Comparison of ENCODE assay signal across 13 cellular contexts in the genomic region with DNA sequence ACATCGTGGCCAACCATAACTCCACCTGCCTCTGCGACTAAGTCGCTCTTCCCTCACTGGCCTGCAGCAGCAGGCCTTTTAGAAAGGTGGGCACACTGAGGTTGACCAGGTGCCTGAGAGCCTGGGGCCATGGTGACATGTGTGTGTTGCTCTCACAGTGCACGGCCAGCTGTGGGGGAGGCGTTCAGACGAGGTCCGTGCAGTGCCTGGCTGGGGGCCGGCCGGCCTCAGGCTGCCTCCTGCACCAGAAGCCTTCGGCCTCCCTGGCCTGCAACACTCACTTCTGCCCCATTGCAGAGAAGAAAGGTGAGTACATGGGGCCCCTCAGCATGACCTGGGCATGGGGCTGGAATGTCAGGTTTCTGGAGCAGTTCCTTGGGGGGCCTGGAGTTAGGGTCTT.
"Had no signal": no experiment of that assay in that cellular context is flagged by ENCODE, and none has a peak within 500 bp of the region (broad histone marks: within the 10 kb centered on the region; RNA-seq: fewer than 3 reads in every experiment).

No MANE protein-coding gene starts in this region.

- H3K4me3 ChIP-seq: hepatocyte, right atrium auricular region, sigmoid colon, suprapubic skin, tibial artery had no signal

- H3K36me3 ChIP-seq: right atrium auricular region, sigmoid colon, suprapubic skin, tibial artery had no signal

- H3K4me1 ChIP-seq: right atrium auricular region, sigmoid colon, suprapubic skin, tibial artery had no signal

- H3K9me3 ChIP-seq: right atrium auricular region, sigmoid colon, suprapubic skin, tibial artery had no signal

- ATAC-seq: effector memory CD8-positive, alpha-beta T cell; naive thymus-derived CD4-positive, alpha-beta T cell; stimulated activated naive CD8-positive, alpha-beta T cell treated with anti-CD3 and anti-CD28 coated beads, Interleukin-15, Interleukin-2, amounts not matched to agents 100 U/mL and 50 U/mL, for 24 hours had no signal

- H3K27ac ChIP-seq: hepatocyte, right atrium auricular region, sigmoid colon, suprapubic skin, tibial artery had no signal

- H3K27me3 ChIP-seq: hepatocyte, right atrium auricular region, sigmoid colon, suprapubic skin, tibial artery had no signal

- DNase-seq: effector memory CD8-positive, alpha-beta T cell; head of caudate nucleus; mesendoderm; naive thymus-derived CD4-positive, alpha-beta T cell; posterior cingulate gyrus; sigmoid colon; small intestine; stimulated activated CD4-positive, alpha-beta T cell treated with anti-CD3 and anti-CD28 coated beads, Interleukin-2, amount 100 ng/mL, for 48 hours; stimulated activated naive CD8-positive, alpha-beta T cell treated with anti-CD3 and anti-CD28 coated beads, Interleukin-15, Interleukin-2, amounts not matched to agents 100 U/mL and 50 U/mL, for 24 hours; tibial artery had no signal
